23 cellular contexts compared by ENCODE assay signal in the genomic region with DNA sequence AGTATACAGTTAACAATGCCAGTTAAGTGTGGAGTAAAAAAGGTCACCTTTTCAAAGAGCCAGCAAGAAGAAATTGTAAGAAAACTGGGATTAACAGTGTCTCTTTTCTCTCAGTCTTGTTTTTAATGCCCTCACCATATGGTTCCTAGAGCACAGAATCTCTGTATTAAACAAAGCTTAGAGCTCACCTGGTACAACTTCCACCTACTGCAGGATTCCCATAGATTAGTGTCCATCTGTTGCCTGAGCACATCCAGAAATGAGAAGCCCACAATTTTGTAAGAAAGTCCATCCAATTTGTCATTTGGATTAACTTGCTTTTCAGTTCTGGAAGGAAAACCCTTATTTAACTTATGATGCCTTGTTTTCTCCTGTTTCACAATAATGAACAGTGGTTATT.
"Had no signal": no experiment of that assay in that cellular context is flagged by ENCODE, and none has a peak within 500 bp of the region (broad histone marks: within the 10 kb centered on the region; RNA-seq: fewer than 3 reads in every experiment).

No MANE protein-coding gene starts in this region.

- H3K27me3 ChIP-seq: esophagus squamous epithelium, neural progenitor cell, right atrium auricular region, suprapubic skin, transverse colon, upper lobe of right lung, vagina had no signal

- H3K27ac ChIP-seq: coronary artery, esophagus squamous epithelium, neural progenitor cell, parathyroid adenoma, prostate gland, right atrium auricular region, suprapubic skin, transverse colon, upper lobe of right lung, vagina had no signal

- H3K36me3 ChIP-seq: esophagus squamous epithelium, neural progenitor cell, prostate gland, right atrium auricular region, suprapubic skin, transverse colon, upper lobe of right lung, vagina had no signal

- H3K4me1 ChIP-seq: esophagus squamous epithelium, neural progenitor cell, parathyroid adenoma, prostate gland, right atrium auricular region, suprapubic skin, transverse colon, upper lobe of right lung, vagina had no signal

- H3K9me3 ChIP-seq: esophagus squamous epithelium, prostate gland, right atrium auricular region, transverse colon, upper lobe of right lung, vagina had no signal

- ATAC-seq: naive thymus-derived CD4-positive, alpha-beta T cell; sciatic nerve; stimulated activated naive CD8-positive, alpha-beta T cell treated with anti-CD3 and anti-CD28 coated beads, Interleukin-15, amount 100 ng/mL, for 72 hours; upper lobe of right lung had no signal

- DNase-seq: dermis blood vessel endothelial cell; effector memory CD4-positive, alpha-beta T cell; esophagus squamous epithelium; hypothalamus; naive thymus-derived CD4-positive, alpha-beta T cell; stimulated activated CD4-positive, alpha-beta T cell treated with anti-CD3 and anti-CD28 coated beads, Interleukin-12 subunit alpha, Interleukin-12 subunit beta, amount 100 ng/mL, for 4 hours; stimulated activated CD4-positive, alpha-beta T cell treated with anti-CD3 and anti-CD28 coated beads, Interleukin-1b, Interleukin-23, amount 100 ng/mL, for 48 hours; stimulated activated CD4-positive, alpha-beta T cell treated with anti-CD3 and anti-CD28 coated beads, Interleukin-4, amount 100 ng/mL, for 1 hour; stimulated activated CD8-positive, alpha-beta memory T cell treated with anti-CD3 and anti-CD28 coated beads, Interleukin-4, amount 100 ng/mL, for 48 hours; stimulated activated naive CD4-positive, alpha-beta T cell; stimulated activated naive CD8-positive, alpha-beta T cell treated with anti-CD3 and anti-CD28 coated beads, Interleukin-15, amount 100 ng/mL, for 72 hours; transverse colon; upper lobe of right lung had no signal

- H3K4me3 ChIP-seq: coronary artery, esophagus squamous epithelium, lung, neural progenitor cell, prostate gland, right atrium auricular region, smooth muscle cell, suprapubic skin, transverse colon, upper lobe of right lung, vagina had no signal
